Comparison of ENCODE assay signal across 1 cellular context in genomic region chr10:89699581-89700064, GRCh38.
TF ChIP-seq lines count a peak whose summit lies in the region.

No MANE protein-coding gene starts in this region.

TF ChIP-seq in H1, 55 proteins besides CTCF, POLR2A, EP300 and RAD21:
- TF ChIP-seq KDM5A (IDR thresholded peaks at IDR 0.05; ENCODE audit: low read length) (no peak), CEBPB (IDR thresholded peaks at IDR 0.05; ENCODE audit: low read depth, low read length) (0 out of 2 replicates have a peak, but pooled peaks have one; percentile 24), BCL11A (IDR thresholded peaks at IDR 0.05; ENCODE audit: low read depth in 2 of 2, low read length in 2 of 2) (no peak)
